ENCODE assay signal across 8 cellular contexts in the genomic region with DNA sequence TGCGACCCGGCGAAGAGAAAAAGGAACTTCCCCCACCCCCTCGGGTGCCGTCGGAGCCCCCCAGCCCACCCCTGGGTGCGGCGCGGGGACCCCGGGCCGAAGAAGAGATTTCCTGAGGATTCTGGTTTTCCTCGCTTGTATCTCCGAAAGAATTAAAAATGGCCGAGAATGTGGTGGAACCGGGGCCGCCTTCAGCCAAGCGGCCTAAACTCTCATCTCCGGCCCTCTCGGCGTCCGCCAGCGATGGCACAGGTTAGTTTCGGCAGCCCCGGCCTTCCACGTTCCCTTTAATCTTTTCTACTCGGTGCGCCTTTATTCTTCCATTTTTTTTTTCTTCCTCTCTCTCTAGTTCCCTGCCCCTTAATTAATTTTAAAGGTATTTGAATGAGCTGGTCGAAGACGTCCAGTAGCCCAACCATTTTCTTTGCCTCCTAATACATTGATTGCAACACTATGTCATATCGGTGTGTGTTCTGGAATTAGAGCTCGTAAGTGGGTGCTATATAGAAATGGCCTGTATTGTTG. TPM values are rescaled to one million over a fixed set of nuclear protein-coding genes. Genes with fewer than 3 reads are reported as not detected.
DNase-seq lines count a peak whose midpoint lies in the region; ATAC-seq and TF ChIP-seq lines count a peak whose summit lies in the region.

No MANE protein-coding gene starts in this region.

- H3K4me3 ChIP-seq in NB4 (ENCODE audit: low read depth, low read length) (peak overlapping the region; percentile 86), fibroblast of villous mesenchyme (ENCODE audit: low read depth, low read length) (peak overlapping the region; percentile 86), neural cell (ENCODE audit: low read length) (peak overlapping the region; percentile 92)

- H3K9me2 ChIP-seq in neural cell (ENCODE audit: insufficient read depth, low read length): no peaks in the 10 kb centered on the region

- H3K4me2 ChIP-seq in neural cell (ENCODE audit: low read length): peak overlapping the region; percentile 66

- H3K9ac ChIP-seq in neural cell (ENCODE audit: low read length): peak overlapping the region; percentile 99

- DNase-seq in Right ventricle myocardium inferior (ENCODE audit: missing footprints) (peak; percentile 76), cardiac septum (ENCODE audit: low spot score) (no peak), NB4 (ENCODE audit: low read depth) (peak; percentile 66), fibroblast of villous mesenchyme (ENCODE audit: low read depth) (peak; percentile 42), epidermal melanocyte (ENCODE audit: insufficient read length, low spot score) (no peak)
- DNase-seq in activated CD8-positive, alpha-beta memory T cell treated with anti-CD3 and anti-CD28 coated beads, Interleukin-2, amount 50 U/mL, for 4 hours: peak; percentile 21

- no peak for TF ChIP-seq POLR2A in NB4 (IDR thresholded peaks at IDR 0.05; ENCODE audit: extremely low read depth, insufficient read length)

- H3K79me2 ChIP-seq in neural cell (replicated peaks; ENCODE audit: insufficient read depth, low read length): peaks cover 56% of the 10 kb centered on the region

- intact Hi-C loops in Right ventricle myocardium inferior (cut with DNase I) (loop anchor here (5.0 kb wide), 2 partner anchors 46 to 194 kb away; a partner anchor contains a TSS), cardiac septum (cut with DNase I) (loop anchor here (1.0 to 5.0 kb wide), 3 partner anchors 71 to 354 kb away; a partner anchor contains a TSS)

- TF ChIP-seq CTCF in NB4 (IDR thresholded peaks at IDR 0.05; ENCODE audit: low read depth, low read length) (no peak), fibroblast of villous mesenchyme (IDR thresholded peaks at IDR 0.05; ENCODE audit: insufficient read depth, low read depth, low read length) (no peak), neural cell (IDR thresholded peaks at IDR 0.05; ENCODE audit: poor library complexity, severe bottlenecking) (no peak)

- H3F3A ChIP-seq in neural cell (ENCODE audit: insufficient read depth, low read length, poor library complexity, severe bottlenecking): no peaks in the 10 kb centered on the region

- ATAC-seq in Right ventricle myocardium inferior: no peak
- ATAC-seq in HG02763 (IDR thresholded peaks at IDR 0.05; ENCODE audit: unreplicated experiment): no peak

- no peaks in the 10 kb centered on the region for H3K36me3 ChIP-seq in neural cell (ENCODE audit: insufficient read depth, low read length)

- no peak for TF ChIP-seq EP300 in neural cell (conservative IDR thresholded peaks at IDR 0.05; ENCODE audit: poor library complexity, severe bottlenecking)

- peaks cover 34% of the 10 kb centered on the region for H4K20me1 ChIP-seq in neural cell (ENCODE audit: insufficient read depth)

- TF ChIP-seq RAD21 in neural cell (conservative IDR thresholded peaks at IDR 0.05): no peak

- no peaks in the 10 kb centered on the region for H3K27me3 ChIP-seq in neural cell (ENCODE audit: insufficient read depth, low read depth, low read length)

- H3K27ac ChIP-seq in neural cell (ENCODE audit: low read length): peak overlapping the region; percentile 98

- no peaks in the 10 kb centered on the region for H3K9me3 ChIP-seq in neural cell (ENCODE audit: low read length)

- no peak overlapping the region for H2AFZ ChIP-seq in neural cell (ENCODE audit: low read depth, low read length)

TF ChIP-seq in neural cell, 6 proteins besides CTCF, POLR2A, EP300 and RAD21:
- TF ChIP-seq POLR2AphosphoS5 (IDR thresholded peaks at IDR 0.05) (no peak), SMC3 (conservative IDR thresholded peaks at IDR 0.05; ENCODE audit: poor library complexity) (no peak), MXI1 (conservative IDR thresholded peaks at IDR 0.05; ENCODE audit: poor library complexity, severe bottlenecking) (no peak), EZH2 (IDR thresholded peaks at IDR 0.05; ENCODE audit: borderline replicate concordance, insufficient read depth, low read length, poor library complexity, severe bottlenecking) (no peak), TAF1 (IDR thresholded peaks at IDR 0.05; ENCODE audit: low read depth) (no peak)
- TF ChIP-seq, protein P1, sequence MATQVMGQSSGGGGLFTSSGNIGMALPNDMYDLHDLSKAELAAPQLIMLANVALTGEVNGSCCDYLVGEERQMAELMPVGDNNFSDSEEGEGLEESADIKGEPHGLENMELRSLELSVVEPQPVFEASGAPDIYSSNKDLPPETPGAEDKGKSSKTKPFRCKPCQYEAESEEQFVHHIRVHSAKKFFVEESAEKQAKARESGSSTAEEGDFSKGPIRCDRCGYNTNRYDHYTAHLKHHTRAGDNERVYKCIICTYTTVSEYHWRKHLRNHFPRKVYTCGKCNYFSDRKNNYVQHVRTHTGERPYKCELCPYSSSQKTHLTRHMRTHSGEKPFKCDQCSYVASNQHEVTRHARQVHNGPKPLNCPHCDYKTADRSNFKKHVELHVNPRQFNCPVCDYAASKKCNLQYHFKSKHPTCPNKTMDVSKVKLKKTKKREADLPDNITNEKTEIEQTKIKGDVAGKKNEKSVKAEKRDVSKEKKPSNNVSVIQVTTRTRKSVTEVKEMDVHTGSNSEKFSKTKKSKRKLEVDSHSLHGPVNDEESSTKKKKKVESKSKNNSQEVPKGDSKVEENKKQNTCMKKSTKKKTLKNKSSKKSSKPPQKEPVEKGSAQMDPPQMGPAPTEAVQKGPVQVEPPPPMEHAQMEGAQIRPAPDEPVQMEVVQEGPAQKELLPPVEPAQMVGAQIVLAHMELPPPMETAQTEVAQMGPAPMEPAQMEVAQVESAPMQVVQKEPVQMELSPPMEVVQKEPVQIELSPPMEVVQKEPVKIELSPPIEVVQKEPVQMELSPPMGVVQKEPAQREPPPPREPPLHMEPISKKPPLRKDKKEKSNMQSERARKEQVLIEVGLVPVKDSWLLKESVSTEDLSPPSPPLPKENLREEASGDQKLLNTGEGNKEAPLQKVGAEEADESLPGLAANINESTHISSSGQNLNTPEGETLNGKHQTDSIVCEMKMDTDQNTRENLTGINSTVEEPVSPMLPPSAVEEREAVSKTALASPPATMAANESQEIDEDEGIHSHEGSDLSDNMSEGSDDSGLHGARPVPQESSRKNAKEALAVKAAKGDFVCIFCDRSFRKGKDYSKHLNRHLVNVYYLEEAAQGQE (IDR thresholded peaks at IDR 0.05; ENCODE audit: borderline replicate concordance): no peak

RNA-seq across cellular contexts. Expression of a gene that starts 0.5 kb away (rescaled TPM):
- 27.8 TPM for total RNA-seq in Right ventricle myocardium inferior
- 35.4 TPM for total RNA-seq in cardiac septum
- total RNA-seq in fibroblast of villous mesenchyme: 45.4 and 73.8 TPM in 2 replicates
- polyA plus RNA-seq in neural cell: 13.9 and 18.9 TPM in 2 replicates
- 93.5 and 114 TPM in 2 replicates for polyA minus RNA-seq in neural cell

Comparison
In these comparisons a context has a peak if more than half of its experiments do, and no peak if none do; other contexts are left out.
1. DNase-seq: peak in Right ventricle myocardium inferior (single experiment), NB4 (single experiment), activated CD8-positive, alpha-beta memory T cell treated with anti-CD3 and anti-CD28 coated beads, Interleukin-2, amount 50 U/mL, for 4 hours (single experiment) and fibroblast of villous mesenchyme (single experiment); none in cardiac septum (single experiment) and epidermal melanocyte (single experiment).
2. Peak in every context shown above with its lines, with median percentiles within 50 percentile points of each other: H3K4me3 ChIP-seq.